In the genomic region with DNA sequence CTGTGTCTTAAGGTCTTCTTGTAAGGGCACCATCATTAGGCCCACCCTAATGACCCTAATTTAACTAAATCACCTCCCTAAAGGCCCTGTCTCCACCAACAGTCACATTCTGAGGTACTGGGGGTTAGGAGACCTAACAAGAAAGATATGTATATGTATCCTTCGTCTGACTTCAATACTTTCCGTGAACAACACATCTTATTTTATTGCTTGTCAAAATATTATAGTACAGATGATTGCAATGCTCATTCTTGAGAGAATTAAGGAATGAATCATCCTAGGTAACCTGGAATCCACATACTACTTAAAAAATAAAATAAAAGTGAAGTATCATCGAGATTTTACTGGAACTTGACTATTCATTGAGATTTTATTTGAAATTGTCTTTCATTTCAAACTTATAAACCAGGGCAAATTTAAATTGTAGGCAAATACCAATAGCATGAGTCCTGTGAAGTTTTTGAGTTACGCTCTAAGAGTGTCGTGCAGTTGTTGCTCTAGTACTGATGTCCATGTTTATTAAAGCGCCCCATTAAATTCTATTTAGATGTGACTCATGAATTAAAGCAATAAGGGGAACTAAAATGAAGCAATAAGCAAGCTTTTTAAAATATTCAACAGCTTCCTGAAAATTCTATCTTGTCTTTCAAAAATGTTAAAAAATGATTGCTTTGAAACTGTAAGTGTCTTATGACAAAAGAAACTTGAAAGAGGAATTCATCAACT, we compare ENCODE assay signal across 17 cellular contexts. TPM values are rescaled to one million over a fixed set of nuclear protein-coding genes. Genes with fewer than 3 reads are reported as not detected.
DNase-seq lines count a peak whose midpoint lies in the region; ATAC-seq and TF ChIP-seq lines count a peak whose summit lies in the region.
"Had no signal": no experiment of that assay in that cellular context is flagged by ENCODE, and none has a peak within 500 bp of the region (broad histone marks: within the 10 kb centered on the region; RNA-seq: fewer than 3 reads in every experiment).

No MANE protein-coding gene starts in this region.

- ATAC-seq in GM18867 (IDR thresholded peaks at IDR 0.05; ENCODE audit: unreplicated experiment), result no peak
- ATAC-seq: heart left ventricle had no signal

- H3K27me3 ChIP-seq in OCI-LY3 (ENCODE audit: low read depth, low read length), result no peaks in the 10 kb centered on the region
- H3K27me3 ChIP-seq in transverse colon, result no peaks in the 10 kb centered on the region
- no peaks in the 10 kb centered on the region for H3K27me3 ChIP-seq in CD8-positive, alpha-beta memory T cell (ENCODE audit: insufficient read depth, low read length, poor library complexity, severe bottlenecking)
- H3K27me3 ChIP-seq: heart left ventricle had no signal

- H3K4me1 ChIP-seq in OCI-LY3 (ENCODE audit: low read length) (no peaks in the 10 kb centered on the region), transverse colon (no peaks in the 10 kb centered on the region)
- H3K4me1 ChIP-seq in CD8-positive, alpha-beta memory T cell (ENCODE audit: insufficient read depth, low read length), result no peaks in the 10 kb centered on the region

- H3K4me3 Mint-ChIP-seq in CD8-positive, alpha-beta memory T cell, result no peak overlapping the region
- H3K4me3 Mint-ChIP-seq: H9, naive B cell had no signal

- peak overlapping the region; percentile 67 for H2AFZ ChIP-seq in OCI-LY3 (ENCODE audit: low read depth, low read length)

- in situ Hi-C loops in transverse colon (cut with MboI; ENCODE audit: low pct_ligation_motif_present in 1 of 4, low pct_unique_long_range_greater_than_20kb in 1 of 4, low sequenced_read_pairs in 3 of 4), result no loop called here

- H3K4me3 ChIP-seq in OCI-LY3 (ENCODE audit: low read length) (no peak overlapping the region), fibroblast of villous mesenchyme (ENCODE audit: low read depth, low read length) (no peak overlapping the region), transverse colon (no peak overlapping the region)
- H3K4me3 ChIP-seq in CD8-positive, alpha-beta memory T cell (ENCODE audit: low read length), result no peak overlapping the region
- H3K4me3 ChIP-seq: heart left ventricle had no signal

- H3K4me2 ChIP-seq in OCI-LY3 (ENCODE audit: low read length), result no peak overlapping the region

- no peak overlapping the region for H3K9ac ChIP-seq in OCI-LY3 (ENCODE audit: low read length)

- H3K36me3 ChIP-seq in OCI-LY3 (replicated peaks; ENCODE audit: low read depth, low read length), result no peaks in the 10 kb centered on the region
- H3K36me3 ChIP-seq in transverse colon, result no peaks in the 10 kb centered on the region
- H3K36me3 ChIP-seq in CD8-positive, alpha-beta memory T cell (ENCODE audit: insufficient read depth, low read length), result no peaks in the 10 kb centered on the region
- H3K36me3 ChIP-seq: heart left ventricle, WERI-Rb-1 had no signal

- no peak overlapping the region for H3K27ac Mint-ChIP-seq in CD8-positive, alpha-beta memory T cell

- intact Hi-C loops in transverse colon (cut with DNase I; ENCODE audit: low total_unique reads), result no loop called here

- TF ChIP-seq POLR2A in transverse colon (IDR thresholded peaks at IDR 0.05), result no peak

- no peaks in the 10 kb centered on the region for H3K36me3 Mint-ChIP-seq in CD8-positive, alpha-beta memory T cell
- H3K36me3 Mint-ChIP-seq: naive B cell had no signal

- CTCF ChIA-PET in CD8-positive, alpha-beta memory T cell (lab: Charles Lee), result no interaction called here

- H4K20me1 ChIP-seq in OCI-LY3 (ENCODE audit: insufficient read depth, low read length), result no peaks in the 10 kb centered on the region

- peak; percentile 51 for DNase-seq in ELR (ENCODE audit: low read depth)
- peak; percentile 83 for DNase-seq in fibroblast of villous mesenchyme (ENCODE audit: low read depth)
- DNase-seq in transverse colon, result no peak
- DNase-seq in CD8-positive, alpha-beta memory T cell, result no peak
- no peak for DNase-seq in T-helper 2 cell
- DNase-seq in NCI-H524 (lab: John Stamatoyannopoulos, UW), result no peak
- DNase-seq: activated naive CD4-positive, alpha-beta T cell treated with anti-CD3 and anti-CD28 coated beads, Interleukin-2, amount 50 U/mL, for 16 hours; central memory CD4-positive, alpha-beta T cell; H9; heart left ventricle; kidney glomerular epithelial cell; naive B cell; NCI-H1048; stimulated activated CD4-positive, alpha-beta T cell treated with anti-CD3 and anti-CD28 coated beads, Interleukin-4, amount 100 ng/mL, for 24 hours; WERI-Rb-1 had no signal

- H3K9me3 Mint-ChIP-seq in CD8-positive, alpha-beta memory T cell, result no peaks in the 10 kb centered on the region
- H3K9me3 Mint-ChIP-seq: H9, naive B cell had no signal

- H3K9me3 ChIP-seq in OCI-LY3 (ENCODE audit: insufficient read depth, low read length) (no peaks in the 10 kb centered on the region), transverse colon (no peaks in the 10 kb centered on the region)
- H3K9me3 ChIP-seq in CD8-positive, alpha-beta memory T cell (ENCODE audit: low read length), result no peaks in the 10 kb centered on the region
- H3K9me3 ChIP-seq: heart left ventricle had no signal

- WGBS in transverse colon (ENCODE audit: low coverage in 1 of 2), 2 donors, result 63 to 73% methylated on average over 6 of the region's 6 CpGs

- no peak overlapping the region for H3K27ac ChIP-seq in OCI-LY3 (ENCODE audit: low read length)
- peak overlapping the region; percentile 13 to 49 (median 28) for H3K27ac ChIP-seq in transverse colon
- no peak overlapping the region for H3K27ac ChIP-seq in CD8-positive, alpha-beta memory T cell (ENCODE audit: low read depth, low read length)
- H3K27ac ChIP-seq: WERI-Rb-1 had no signal

- H3K4me1 Mint-ChIP-seq in CD8-positive, alpha-beta memory T cell, result no peaks in the 10 kb centered on the region
- H3K4me1 Mint-ChIP-seq: naive B cell had no signal

- no peaks in the 10 kb centered on the region for H3K79me2 ChIP-seq in OCI-LY3 (ENCODE audit: low read length)

- no peak for TF ChIP-seq CTCF in OCI-LY3 (IDR thresholded peaks at IDR 0.05; ENCODE audit: low read depth, low read length)
- no peak for TF ChIP-seq CTCF in fibroblast of villous mesenchyme (IDR thresholded peaks at IDR 0.05; ENCODE audit: insufficient read depth, low read depth, low read length)
- no peak for TF ChIP-seq CTCF in transverse colon (IDR thresholded peaks at IDR 0.05)

- H3K27me3 Mint-ChIP-seq in CD8-positive, alpha-beta memory T cell, result no peaks in the 10 kb centered on the region
- H3K27me3 Mint-ChIP-seq: naive B cell had no signal

- POLR2A ChIA-PET in CD8-positive, alpha-beta memory T cell (lab: Charles Lee), result no interaction called here

- no peak for TF ChIP-seq EP300 in transverse colon (IDR thresholded peaks at IDR 0.05; ENCODE audit: low read depth)

RNA-seq across cellular contexts. Expression of a gene that starts 39.9 kb away (rescaled TPM):
- total RNA-seq in fibroblast of villous mesenchyme (10.4 and 20.9 TPM in 2 replicates), transverse colon (1 to 10 TPM; 1.5 to 6.0 (median 4.6) TPM)
- 1 to 10 TPM in 1 of 2 experiments, under 1 TPM in 1; 0.75 to 1.1 TPM for total RNA-seq in CD8-positive, alpha-beta memory T cell
- polyA plus RNA-seq in CD8-positive, alpha-beta memory T cell, result 4.7 TPM

Comparison
In these comparisons a context has a peak if more than half of its experiments do, and no peak if none do; other contexts are left out.
1. DNase-seq: peak in ELR (single experiment) and fibroblast of villous mesenchyme (single experiment); none in transverse colon (single experiment), CD8-positive, alpha-beta memory T cell (0 of 5), T-helper 2 cell (0 of 5) and NCI-H524 (0 of 2).
2. H3K27ac ChIP-seq: peak in transverse colon (4 of 4); none in OCI-LY3 (single experiment) and CD8-positive, alpha-beta memory T cell (single experiment).